ENCODE assay signal across 28 cellular contexts in genomic region chr10:127123626-127124025, GRCh38.
"Had no signal": no experiment of that assay in that cellular context is flagged by ENCODE, and none has a peak within 500 bp of the region (broad histone marks: within the 10 kb centered on the region; RNA-seq: fewer than 3 reads in every experiment).

No MANE protein-coding gene starts in this region.

- FAIRE-seq: colon, endometrium, pancreas had no signal

- H3K36me3 ChIP-seq: breast epithelium, pancreas had no signal

- H3K27ac ChIP-seq: breast epithelium, epithelial cell of prostate, esophagus squamous epithelium, heart left ventricle, pancreas, psoas muscle, spleen, suprapubic skin, tibial artery, upper lobe of right lung, VCaP had no signal

- DNase-seq: activated CD4-positive, alpha-beta T cell treated with anti-CD3 and anti-CD28 coated beads for 4 hours; activated CD4-positive, alpha-beta T cell treated with anti-CD3 and anti-CD28 coated beads, Interleukin-2, amount 50 U/mL, for 4 hours; activated effector memory CD4-positive, alpha-beta T cell treated with Interleukin-2 at 50 U/mL for 16 hours; activated naive CD4-positive, alpha-beta T cell treated with Interleukin-2 at 50 U/mL for 16 hours; aorta; dermis blood vessel endothelial cell; effector CD4-positive, alpha-beta T cell; esophagus squamous epithelium; heart left ventricle; immature natural killer cell; midbrain; naive thymus-derived CD8-positive, alpha-beta T cell; pancreas; psoas muscle; spleen; stimulated activated naive CD4-positive, alpha-beta T cell; tibial artery; upper lobe of right lung had no signal

- ATAC-seq: heart left ventricle; naive thymus-derived CD8-positive, alpha-beta T cell; pancreas; psoas muscle; upper lobe of right lung had no signal

- H3K27me3 ChIP-seq: breast epithelium, esophagus squamous epithelium, heart left ventricle, pancreas, spleen, suprapubic skin, tibial artery, upper lobe of right lung had no signal

- H3K4me1 ChIP-seq: breast epithelium, esophagus squamous epithelium, heart left ventricle, pancreas, psoas muscle, spleen, suprapubic skin, tibial artery, upper lobe of right lung had no signal

- H3K27ac Mint-ChIP-seq: activated naive CD8-positive, alpha-beta T cell; immature natural killer cell; naive thymus-derived CD8-positive, alpha-beta T cell; T-helper 2 cell treated with Interferon-gamma antibody and Interleukin-4, amounts not matched to agents 5 μg/mL and 100 μg/mL, for 36 hours had no signal

- H3K9me3 Mint-ChIP-seq: immature natural killer cell; T-helper 2 cell treated with Interferon-gamma antibody and Interleukin-4, amounts not matched to agents 5 μg/mL and 100 μg/mL, for 36 hours had no signal

- H3K4me1 Mint-ChIP-seq: central memory CD8-positive, alpha-beta T cell; neural crest cell had no signal

- H3K4me3 Mint-ChIP-seq: activated naive CD8-positive, alpha-beta T cell; central memory CD8-positive, alpha-beta T cell; immature natural killer cell; naive thymus-derived CD8-positive, alpha-beta T cell; neural crest cell; T-helper 2 cell treated with Interferon-gamma antibody and Interleukin-4, amounts not matched to agents 5 μg/mL and 100 μg/mL, for 36 hours had no signal

- H3K27me3 Mint-ChIP-seq: activated naive CD8-positive, alpha-beta T cell; central memory CD8-positive, alpha-beta T cell had no signal

- H3K36me3 Mint-ChIP-seq: activated naive CD8-positive, alpha-beta T cell; immature natural killer cell; naive thymus-derived CD8-positive, alpha-beta T cell had no signal

- H3K9me3 ChIP-seq: breast epithelium, esophagus squamous epithelium, heart left ventricle, pancreas, psoas muscle, spleen, suprapubic skin, tibial artery, upper lobe of right lung had no signal

- H3K4me3 ChIP-seq: breast epithelium, esophagus squamous epithelium, heart left ventricle, pancreas, psoas muscle, spleen, suprapubic skin, tibial artery, upper lobe of right lung had no signal
